9 cellular contexts compared by ENCODE assay signal in the genomic region with DNA sequence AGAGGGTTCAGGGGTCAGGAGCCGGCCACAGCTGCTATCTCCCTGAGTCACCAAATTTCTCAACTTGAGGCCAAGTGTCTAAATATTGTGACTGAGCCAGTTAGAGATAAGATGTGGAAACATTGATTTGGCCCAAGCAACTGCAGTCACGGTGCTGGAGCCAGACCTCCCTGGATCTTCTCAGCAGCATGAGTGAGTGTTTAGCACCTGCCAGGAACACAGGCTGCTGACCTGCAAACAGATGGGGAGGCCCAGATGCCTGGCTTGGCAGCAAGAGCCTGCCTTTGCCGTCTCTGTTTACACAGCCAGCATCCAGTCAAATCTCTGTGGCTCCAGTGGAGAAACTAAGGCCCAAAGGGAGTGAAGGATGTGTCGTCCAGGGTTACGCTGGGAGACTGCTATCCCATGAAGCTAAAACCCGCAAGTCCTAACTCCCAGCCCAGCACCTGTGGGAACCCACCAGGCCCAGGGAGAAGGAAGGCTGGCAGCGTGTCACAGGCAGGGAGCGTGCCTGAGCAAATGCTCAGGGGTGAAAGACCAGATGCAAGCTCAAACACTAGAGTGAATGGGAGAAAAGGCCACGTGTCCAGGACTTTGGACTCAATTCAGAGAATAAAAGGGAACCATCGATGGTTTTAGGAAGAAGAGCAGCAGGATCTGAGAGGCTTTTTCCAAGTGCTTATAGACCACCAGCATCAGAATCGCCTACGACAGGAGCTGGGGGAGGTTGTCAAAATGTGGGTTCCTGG. TPM values are rescaled to one million over a fixed set of nuclear protein-coding genes. Genes with fewer than 3 reads are reported as not detected.
DNase-seq lines count a peak whose midpoint lies in the region; ATAC-seq and TF ChIP-seq lines count a peak whose summit lies in the region.
"Had no signal": no experiment of that assay in that cellular context is flagged by ENCODE, and none has a peak within 500 bp of the region (broad histone marks: within the 10 kb centered on the region; RNA-seq: fewer than 3 reads in every experiment).

No MANE protein-coding gene starts in this region.

- no peak for ATAC-seq in HG02678 (IDR thresholded peaks at IDR 0.05; ENCODE audit: unreplicated experiment)

- H3K27ac ChIP-seq in RWPE1: peak overlapping the region; percentile 55

- CTCF ChIA-PET in RWPE1 (lab: Yijun Ruan, JAX): interaction anchor here (0.6 to 2.1 kb wide), 5 partner anchors 15 to 271 kb away, joined by 3 to 8 read pairs (median 5); no protein-coding TSS in a partner anchor

- POLR2A ChIA-PET in RWPE1 (lab: Yijun Ruan, JAX; ENCODE audit: low non-redundant PET): interaction anchor here (0.8 kb wide), 1 partner anchor 92 kb away, joined by 3 read pairs; no protein-coding TSS in a partner anchor

- DNase-seq in DMS153 (lab: John Stamatoyannopoulos, UW) (peak; percentile 56), DMS153 treated with DMSO at 0.1 percent for 48 hours (lab: John Stamatoyannopoulos, UW; ENCODE audit: unreplicated experiment) (no peak), RWPE1 (ENCODE audit: low spot score) (peak; percentile 64), fibroblast of peridontal ligament (ENCODE audit: extremely low read depth) (peak; percentile 90), posterior vena cava (ENCODE audit: low spot score) (peak; percentile 92), cortex of kidney (lab: John Stamatoyannopoulos, UW) (no peak)
- no peak for DNase-seq in NK-92 treated with Interleukin-12 subunit alpha and Interleukin-12 subunit beta, amount 100 ng/mL, for 24 hours (lab: John Stamatoyannopoulos, UW)

- no peak for TF ChIP-seq CTCF in RWPE1 (conservative IDR thresholded peaks at IDR 0.05; ENCODE audit: low read depth)

- intact Hi-C loops in posterior vena cava (cut with DNase I): no loop called here

RNA-seq across cellular contexts. Expression of a gene that starts 15.9 kb away (rescaled TPM):
- 100 to 1,000 TPM; 359 to 447 TPM for total RNA-seq in posterior vena cava
- total RNA-seq: NCI-H460 had no signal

Comparison
In these comparisons a context has a peak if more than half of its experiments do, and no peak if none do; other contexts are left out.
1. DNase-seq: peak in DMS153 (single experiment), RWPE1 (single experiment), fibroblast of peridontal ligament (single experiment) and posterior vena cava (single experiment); none in DMS153 treated with DMSO at 0.1 percent for 48 hours (single experiment), cortex of kidney (single experiment) and NK-92 treated with Interleukin-12 subunit alpha and Interleukin-12 subunit beta, amount 100 ng/mL, for 24 hours (single experiment).